ENCODE assay signal across 1 cellular context in genomic region chr19:31559494-31559893, GRCh38.
TF ChIP-seq lines count a peak whose summit lies in the region.

No MANE protein-coding gene starts in this region.

TF ChIP-seq in HepG2, 621 proteins besides CTCF, POLR2A, EP300 and RAD21:
- TF ChIP-seq IRF1 (CRISPR knock-in tag; IDR thresholded peaks at IDR 0.05; ENCODE audit: low read depth), result no peak
- TF ChIP-seq ETV5 (CRISPR knock-in tag; IDR thresholded peaks at IDR 0.05; ENCODE audit: borderline replicate concordance), result no peak
- no peak for TF ChIP-seq MAFF (IDR thresholded peaks at IDR 0.05; ENCODE audit: low read depth, low read length)
- TF ChIP-seq IKZF1 (IDR thresholded peaks at IDR 0.05), result no peak
- no peak for TF ChIP-seq REL (CRISPR knock-in tag; conservative IDR thresholded peaks at IDR 0.05)
- no peak for TF ChIP-seq EED (CRISPR knock-in tag; IDR thresholded peaks at IDR 0.05)
- TF ChIP-seq ATRX (CRISPR knock-in tag; IDR thresholded peaks at IDR 0.05; ENCODE audit: borderline replicate concordance), result no peak
- TF ChIP-seq ZNF10 (CRISPR knock-in tag; IDR thresholded peaks at IDR 0.05; ENCODE audit: borderline replicate concordance, low read depth), result no peak
- peak; percentile 71; the same call in 1 of the 2 replicates for TF ChIP-seq ZNF12 (CRISPR knock-in tag; IDR thresholded peaks at IDR 0.05)
